ENCODE assay signal across 9 cellular contexts in genomic region chr19:18675779-18676178, GRCh38.
A peak's percentile ranks its signal among the peaks of the same experiment; 100 is the strongest.
DNase-seq lines count a peak whose midpoint lies in the region; TF ChIP-seq lines count a peak whose summit lies in the region.
"Had no signal": no experiment of that assay in that cellular context is flagged by ENCODE, and none has a peak within 500 bp of the region (broad histone marks: within the 10 kb centered on the region; RNA-seq: fewer than 3 reads in every experiment).

No MANE protein-coding gene starts in this region.

- H3K9me3 ChIP-seq in OCI-LY3 (ENCODE audit: insufficient read depth, low read length) (no peaks in the 10 kb centered on the region), parathyroid adenoma (ENCODE audit: control insufficient read depth, low read length) (no peaks in the 10 kb centered on the region)
- H3K9me3 ChIP-seq: BLaER1 treated with 17β-estradiol and CSF1 and Interleukin-3, amounts not matched to agents 10 nM and 100 nM had no signal

- DNase-seq in NCI-H82 (lab: John Stamatoyannopoulos, UW) (peak; percentile 63), NCI-H82 treated with DMSO at 0.1 percent for 48 hours (lab: John Stamatoyannopoulos, UW; ENCODE audit: unreplicated experiment) (no peak), choroid plexus epithelial cell (ENCODE audit: low read depth) (peak; percentile 37), NCI-H2196 (lab: John Stamatoyannopoulos, UW; ENCODE audit: unreplicated experiment) (no peak), NCI-H2171 treated with DMSO at 0.1 percent for 48 hours (lab: John Stamatoyannopoulos, UW) (no peak), HuH-7.5 (ENCODE audit: low spot score) (no peak)

- H3K79me2 ChIP-seq in OCI-LY3 (ENCODE audit: low read length) (no peaks in the 10 kb centered on the region), parathyroid adenoma (no peaks in the 10 kb centered on the region)

- H3K36me3 ChIP-seq in OCI-LY3 (replicated peaks; ENCODE audit: low read depth, low read length) (no peaks in the 10 kb centered on the region), parathyroid adenoma (ENCODE audit: control insufficient read depth, insufficient read depth, low read length) (no peaks in the 10 kb centered on the region)
- H3K36me3 ChIP-seq: BLaER1 treated with 17β-estradiol and CSF1 and Interleukin-3, amounts not matched to agents 10 nM and 100 nM had no signal

- H3K27me3 ChIP-seq in OCI-LY3 (ENCODE audit: low read depth, low read length), result no peaks in the 10 kb centered on the region
- no peaks in the 10 kb centered on the region for H3K27me3 ChIP-seq in parathyroid adenoma (ENCODE audit: control insufficient read depth, insufficient read depth, low read length)

- no peaks in the 10 kb centered on the region for H4K20me1 ChIP-seq in OCI-LY3 (ENCODE audit: insufficient read depth, low read length)

- no peaks in the 10 kb centered on the region for H3K4me1 ChIP-seq in OCI-LY3 (ENCODE audit: low read length)
- H3K4me1 ChIP-seq in parathyroid adenoma, result peaks cover 28% of the 10 kb centered on the region

- H3K4me2 ChIP-seq in OCI-LY3 (ENCODE audit: low read length), result no peak overlapping the region
- H3K4me2 ChIP-seq in parathyroid adenoma (ENCODE audit: low read length), result no peak overlapping the region

- H2AFZ ChIP-seq in OCI-LY3 (ENCODE audit: low read depth, low read length), result no peak overlapping the region
- no peak overlapping the region for H2AFZ ChIP-seq in parathyroid adenoma

- H3K9ac ChIP-seq in OCI-LY3 (ENCODE audit: low read length) (no peak overlapping the region), parathyroid adenoma (no peak overlapping the region)
- H3K9ac ChIP-seq: BLaER1 treated with 17β-estradiol and CSF1 and Interleukin-3, amounts not matched to agents 10 nM and 100 nM had no signal

- H3K27ac ChIP-seq in OCI-LY3 (ENCODE audit: low read length), result no peak overlapping the region
- H3K27ac ChIP-seq in parathyroid adenoma, result no peak overlapping the region

- H3K4me3 ChIP-seq in OCI-LY3 (ENCODE audit: low read length) (no peak overlapping the region), choroid plexus epithelial cell (ENCODE audit: low read depth, low read length) (no peak overlapping the region), parathyroid adenoma (ENCODE audit: low read depth, low read length) (no peak overlapping the region)
- H3K4me3 ChIP-seq: BLaER1 treated with 17β-estradiol and CSF1 and Interleukin-3, amounts not matched to agents 10 nM and 100 nM had no signal

- TF ChIP-seq CTCF in OCI-LY3 (IDR thresholded peaks at IDR 0.05; ENCODE audit: low read depth, low read length), result peak; percentile 63
- peak; percentile 75 for TF ChIP-seq CTCF in choroid plexus epithelial cell (conservative IDR thresholded peaks at IDR 0.05; ENCODE audit: low read depth, low read length)
- peak; percentile 41 for TF ChIP-seq CTCF in parathyroid adenoma (IDR thresholded peaks at IDR 0.05)

Comparison
In these comparisons a context has a peak if more than half of its experiments do, and no peak if none do; other contexts are left out.
1. DNase-seq: peak in NCI-H82 (single experiment) and choroid plexus epithelial cell (single experiment); none in NCI-H82 treated with DMSO at 0.1 percent for 48 hours (single experiment), NCI-H2196 (single experiment), NCI-H2171 treated with DMSO at 0.1 percent for 48 hours (single experiment) and HuH-7.5 (single experiment).
2. Peak in every context shown above with its lines, with median percentiles within 50 percentile points of each other: CTCF ChIP-seq.